8 cellular contexts compared by ENCODE assay signal in genomic region chr19:30408734-30409301, GRCh38. TPM values are rescaled to one million over a fixed set of nuclear protein-coding genes. Genes with fewer than 3 reads are reported as not detected.
"Had no signal": no experiment of that assay in that cellular context is flagged by ENCODE, and none has a peak within 500 bp of the region (broad histone marks: within the 10 kb centered on the region; RNA-seq: fewer than 3 reads in every experiment).

No MANE protein-coding gene starts in this region.

- DNase-seq: GDM1, GF-D8 had no signal

- H3K4me3 ChIP-seq: GM12878 had no signal

- ATAC-seq: GM12878 had no signal

- FAIRE-seq: G401.6, GM12878, GM12891, GM12892, GM18507, GM19239 had no signal

RNA-seq across cellular contexts. Expression of gene ZNF536, which starts 36.6 kb away (rescaled TPM):
- total RNA-seq: GM12878 had no signal
- polyA plus RNA-seq: GM12878 had no signal
